ENCODE assay signal across 9 cellular contexts in the genomic region with DNA sequence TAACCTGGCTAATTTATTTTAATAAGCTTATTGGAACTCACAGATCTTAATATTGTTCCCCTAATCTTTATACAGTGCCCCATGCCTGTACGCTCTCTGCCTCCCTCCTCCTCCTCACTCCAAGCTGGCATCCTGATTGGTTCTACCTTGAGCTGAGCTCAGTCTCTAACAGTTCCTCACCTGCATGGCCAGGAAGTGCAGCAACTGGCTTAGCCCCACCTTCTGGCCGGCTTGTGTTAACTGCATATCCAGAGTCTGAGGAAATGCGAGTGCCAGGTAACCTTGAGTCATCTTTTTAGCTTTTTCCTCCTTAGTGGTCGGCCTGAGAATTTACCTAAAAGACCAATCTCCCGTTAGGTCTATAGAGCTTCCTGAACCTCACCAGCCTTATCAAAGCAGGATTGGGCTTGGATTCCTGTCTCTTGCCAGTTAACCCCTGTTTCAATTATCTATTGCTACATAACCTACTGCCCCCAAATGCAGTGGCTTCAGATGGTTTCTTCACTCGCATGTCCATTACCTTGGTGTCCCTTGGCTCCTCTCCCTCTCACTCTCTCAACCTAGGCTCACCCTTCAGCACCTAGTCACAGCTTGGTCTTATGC.
DNase-seq lines count a peak whose midpoint lies in the region; ATAC-seq and TF ChIP-seq lines count a peak whose summit lies in the region.
"Had no signal": no experiment of that assay in that cellular context is flagged by ENCODE, and none has a peak within 500 bp of the region (broad histone marks: within the 10 kb centered on the region; RNA-seq: fewer than 3 reads in every experiment).

No MANE protein-coding gene starts in this region.

- ATAC-seq in stimulated activated effector memory CD8-positive, alpha-beta T cell treated with anti-CD3 and anti-CD28 coated beads, Interleukin-12 subunit alpha, Interleukin-12 subunit beta, amount 100 ng/mL, for 72 hours = peak; percentile 78

- H3K4me1 ChIP-seq in HEK293 (ENCODE audit: control insufficient read depth, insufficient read depth, low read length) (no peaks in the 10 kb centered on the region), uterus (no peaks in the 10 kb centered on the region)

- H3K27ac Mint-ChIP-seq in stimulated activated effector memory CD8-positive, alpha-beta T cell treated with anti-CD3 and anti-CD28 coated beads, Interleukin-12 subunit alpha, Interleukin-12 subunit beta, amount 100 ng/mL, for 72 hours = peak overlapping the region; percentile 47

- no peaks in the 10 kb centered on the region for H3K9me3 ChIP-seq in HEK293 (ENCODE audit: control insufficient read depth, insufficient read depth, low read depth, low read length)
- no peaks in the 10 kb centered on the region for H3K9me3 ChIP-seq in uterus
- H3K9me3 ChIP-seq: neutrophil had no signal

- TF ChIP-seq CTCF in HEK293 (tag by site-specific recombination; IDR thresholded peaks at IDR 0.05) (peak; percentile 40; the same call in 1 of the 2 replicates), uterus (IDR thresholded peaks at IDR 0.05) (no peak)

- DNase-seq in Daoy (ENCODE audit: low read depth) (peak; percentile 25), NCI-H748 (lab: John Stamatoyannopoulos, UW; ENCODE audit: unreplicated experiment) (peak; percentile 86), activated T-helper 1 cell treated with Interleukin-2 at 50 U/mL for 16 hours (ENCODE audit: low read depth) (peak; percentile 19), iPS-NIHi7 (ENCODE audit: extremely low spot score) (peak; percentile 82), uterus (no peak), foreskin melanocyte (no peak)
- no peak for DNase-seq in stimulated activated effector memory CD8-positive, alpha-beta T cell treated with anti-CD3 and anti-CD28 coated beads, Interleukin-12 subunit alpha, Interleukin-12 subunit beta, amount 100 ng/mL, for 72 hours (ENCODE audit: low spot score in 2 of 2)

- no peak overlapping the region for H3K4me3 ChIP-seq in HEK293 (ENCODE audit: low read depth, low read length)
- H3K4me3 ChIP-seq in uterus = no peak overlapping the region

- CTCF ChIA-PET in HEK293 (lab: Yijun Ruan, JAX) = interaction anchor here (0.6 to 2.2 kb wide), 19 partner anchors 8 to 1450 kb away, joined by 3 to 16 read pairs (median 3); no protein-coding TSS in a partner anchor

- no peaks in the 10 kb centered on the region for H3K9me3 Mint-ChIP-seq in stimulated activated effector memory CD8-positive, alpha-beta T cell treated with anti-CD3 and anti-CD28 coated beads, Interleukin-12 subunit alpha, Interleukin-12 subunit beta, amount 100 ng/mL, for 72 hours

- no peak overlapping the region for H3K4me3 Mint-ChIP-seq in stimulated activated effector memory CD8-positive, alpha-beta T cell treated with anti-CD3 and anti-CD28 coated beads, Interleukin-12 subunit alpha, Interleukin-12 subunit beta, amount 100 ng/mL, for 72 hours

- POLR2A ChIA-PET in HEK293 (lab: Yijun Ruan, JAX) = interaction anchor here (0.7 kb wide), 1 partner anchor 105 kb away, joined by 3 read pairs; no protein-coding TSS in a partner anchor

- no peaks in the 10 kb centered on the region for H3K36me3 Mint-ChIP-seq in stimulated activated effector memory CD8-positive, alpha-beta T cell treated with anti-CD3 and anti-CD28 coated beads, Interleukin-12 subunit alpha, Interleukin-12 subunit beta, amount 100 ng/mL, for 72 hours

- H3K4me1 Mint-ChIP-seq in stimulated activated effector memory CD8-positive, alpha-beta T cell treated with anti-CD3 and anti-CD28 coated beads, Interleukin-12 subunit alpha, Interleukin-12 subunit beta, amount 100 ng/mL, for 72 hours = peaks cover 9% of the 10 kb centered on the region

- H3K36me3 ChIP-seq in HEK293 (ENCODE audit: control insufficient read depth in 2 of 2, insufficient read depth in 1 of 2, low read length in 2 of 2) (no peaks in the 10 kb centered on the region), uterus (no peaks in the 10 kb centered on the region)
- H3K36me3 ChIP-seq: neutrophil had no signal

- intact Hi-C loops in uterus (cut with DNase I; ENCODE audit: low total_unique reads) = no loop called here

- TF ChIP-seq POLR2A in uterus (IDR thresholded peaks at IDR 0.05) = no peak

- H3K27me3 ChIP-seq in uterus = no peaks in the 10 kb centered on the region
- H3K27me3 ChIP-seq: neutrophil had no signal

- H3K27ac ChIP-seq in HEK293 (ENCODE audit: extremely low read depth, low read depth, low read length) (no peak overlapping the region), uterus (no peak overlapping the region)
- H3K27ac ChIP-seq: neutrophil had no signal

TF ChIP-seq in HEK293, 187 proteins besides CTCF, POLR2A, EP300 and RAD21:
- 0 out of 2 replicates have a peak, but pooled peaks have one; percentile 24 for TF ChIP-seq ZNF654 (tag by site-specific recombination; IDR thresholded peaks at IDR 0.05; ENCODE audit: low read depth)
- TF ChIP-seq, protein P1, sequence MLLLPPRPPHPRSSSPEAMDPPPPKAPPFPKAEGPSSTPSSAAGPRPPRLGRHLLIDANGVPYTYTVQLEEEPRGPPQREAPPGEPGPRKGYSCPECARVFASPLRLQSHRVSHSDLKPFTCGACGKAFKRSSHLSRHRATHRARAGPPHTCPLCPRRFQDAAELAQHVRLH (tag by site-specific recombination; IDR thresholded peaks at IDR 0.05) = no peak

Comparison
In these comparisons a context has a peak if more than half of its experiments do, and no peak if none do; other contexts are left out.
1. DNase-seq: peak in Daoy (single experiment), NCI-H748 (single experiment), activated T-helper 1 cell treated with Interleukin-2 at 50 U/mL for 16 hours (single experiment) and iPS-NIHi7 (single experiment); none in stimulated activated effector memory CD8-positive, alpha-beta T cell treated with anti-CD3 and anti-CD28 coated beads, Interleukin-12 subunit alpha, Interleukin-12 subunit beta, amount 100 ng/mL, for 72 hours (0 of 2), uterus (0 of 2) and foreskin melanocyte (single experiment).